ENCODE assay signal across 8 cellular contexts in the genomic region with DNA sequence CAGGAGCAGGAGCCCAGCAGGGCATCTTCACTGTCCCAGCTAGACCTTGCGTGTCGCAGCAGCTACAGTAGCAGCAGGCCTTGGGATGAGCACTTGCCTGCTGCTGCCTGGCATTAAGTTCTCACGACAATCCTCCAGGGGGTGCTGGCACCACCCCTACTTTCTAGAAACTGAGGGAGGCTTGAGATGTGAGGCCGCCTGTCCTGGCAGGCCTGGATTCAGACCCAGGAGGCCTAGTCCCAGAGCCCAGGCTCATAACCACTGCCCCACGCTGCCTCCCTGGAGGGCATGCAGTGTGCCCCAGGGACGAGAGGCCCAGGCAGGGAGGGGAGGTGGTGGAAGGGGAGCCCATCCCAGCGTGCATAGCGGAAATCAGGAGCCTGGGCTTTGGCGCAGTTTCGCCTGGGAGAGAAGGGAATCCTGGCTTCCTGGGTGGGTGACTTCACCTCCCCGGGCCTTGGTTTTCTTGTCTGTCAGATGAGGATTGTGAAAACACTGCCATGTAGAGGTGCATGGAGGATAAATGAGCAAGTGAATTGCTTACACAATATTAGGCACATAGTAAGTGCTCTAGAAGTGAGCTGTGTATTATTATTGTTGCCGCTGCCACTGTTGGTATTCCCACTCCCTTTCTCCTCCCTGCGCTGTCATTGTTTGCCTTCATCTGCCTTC. TPM values are rescaled to one million over a fixed set of nuclear protein-coding genes. Genes with fewer than 3 reads are reported as not detected.
DNase-seq lines count a peak whose midpoint lies in the region; ATAC-seq and TF ChIP-seq lines count a peak whose summit lies in the region.

No MANE protein-coding gene starts in this region.

- no peaks in the 10 kb centered on the region for H3K9me3 ChIP-seq in RWPE2 (ENCODE audit: severe bottlenecking)
- no peaks in the 10 kb centered on the region for H3K9me3 ChIP-seq in stomach smooth muscle (ENCODE audit: control insufficient read depth in 2 of 2, low read length in 2 of 2)

- H3K36me3 Mint-ChIP-seq in glutamatergic neuron (ENCODE audit: unreplicated experiment) = no peaks in the 10 kb centered on the region

- peaks cover 6% of the 10 kb centered on the region for H3K9me3 Mint-ChIP-seq in glutamatergic neuron (ENCODE audit: unreplicated experiment)

- H3K27me3 Mint-ChIP-seq in glutamatergic neuron (ENCODE audit: unreplicated experiment) = peaks cover 2% of the 10 kb centered on the region

- H3K27me3 ChIP-seq in RWPE2 (ENCODE audit: insufficient read depth, poor library complexity, severe bottlenecking) = no peaks in the 10 kb centered on the region
- H3K27me3 ChIP-seq in stomach smooth muscle (ENCODE audit: control insufficient read depth in 1 of 2, insufficient read depth in 2 of 2, low read length in 2 of 2) = no peaks in the 10 kb centered on the region

- TF ChIP-seq CTCF in RWPE2 (IDR thresholded peaks at IDR 0.05; ENCODE audit: poor library complexity, severe bottlenecking) (peak; percentile 53), glutamatergic neuron (IDR thresholded peaks at IDR 0.05; ENCODE audit: partially characterized antibody, unreplicated experiment) (peak; percentile 34)

- H3K27ac ChIP-seq in RWPE2 (ENCODE audit: poor library complexity, severe bottlenecking) (peak overlapping the region; percentile 97), stomach smooth muscle (ENCODE audit: low read length) (peak overlapping the region; percentile 76)

- H3K4me3 ChIP-seq in RWPE2 (ENCODE audit: severe bottlenecking) (no peak overlapping the region), stomach smooth muscle (ENCODE audit: low read length in 2 of 2) (peak overlapping the region in 1 of 2 donors; percentile 15)

- H3K4me1 ChIP-seq in RWPE2 (ENCODE audit: insufficient read depth, poor library complexity, severe bottlenecking) = peaks cover 43% of the 10 kb centered on the region
- H3K4me1 ChIP-seq in stomach smooth muscle (ENCODE audit: control insufficient read depth, insufficient read depth, low read length) = peaks cover 21% of the 10 kb centered on the region

- ATAC-seq in RWPE2 (ENCODE audit: low read depth) (peak; percentile 16), GM21825 (IDR thresholded peaks at IDR 0.05; ENCODE audit: unreplicated experiment) (no peak)

- H3K9ac ChIP-seq in stomach smooth muscle (ENCODE audit: low read length in 2 of 2) = peak overlapping the region; percentile 26 to 58

- H3K27ac Mint-ChIP-seq in glutamatergic neuron (ENCODE audit: unreplicated experiment) = no peak overlapping the region

- DNase-seq in DMS79 treated with DMSO at 0.1 percent for 48 hours (lab: John Stamatoyannopoulos, UW) (peak; percentile 33), DMS79 (lab: John Stamatoyannopoulos, UW) (no peak), RWPE2 (ENCODE audit: low spot score) (peak; percentile 65), glutamatergic neuron (no peak), NCI-H128 (lab: John Stamatoyannopoulos, UW; ENCODE audit: unreplicated experiment) (no peak), hepatic stellate cell (ENCODE audit: low spot score) (no peak)

- no peak overlapping the region for H3K4me3 Mint-ChIP-seq in glutamatergic neuron (ENCODE audit: unreplicated experiment)

- peaks cover 14% of the 10 kb centered on the region for H3K4me1 Mint-ChIP-seq in glutamatergic neuron (ENCODE audit: low read depth, unreplicated experiment)

- H3K36me3 ChIP-seq in RWPE2 (ENCODE audit: low read depth) (peaks cover 58% of the 10 kb centered on the region), stomach smooth muscle (ENCODE audit: control insufficient read depth in 2 of 2, insufficient read depth in 2 of 2, low read length in 2 of 2) (peaks cover 13 to 14% of the 10 kb centered on the region in 2 donors)

RNA-seq across cellular contexts. Expression of gene PPP5C, which starts 26.1 kb away (rescaled TPM):
- total RNA-seq in glutamatergic neuron (ENCODE audit: unreplicated experiment) = 85.8 TPM

RNA-seq across cellular contexts. Expression of gene CCDC8, which starts 40.3 kb away (rescaled TPM):
- 6.3 TPM for total RNA-seq in glutamatergic neuron (ENCODE audit: unreplicated experiment)

RNA-seq across cellular contexts. Expression of gene PNMA8C, which starts 55.7 kb away (rescaled TPM):
- total RNA-seq in glutamatergic neuron (ENCODE audit: unreplicated experiment) = 5.3 TPM

Comparison
In these comparisons a context has a peak if more than half of its experiments do, and no peak if none do; other contexts are left out.
1. DNase-seq: peak in DMS79 treated with DMSO at 0.1 percent for 48 hours (single experiment) and RWPE2 (single experiment); none in DMS79 (single experiment), glutamatergic neuron (single experiment), NCI-H128 (single experiment) and hepatic stellate cell (single experiment).